In genomic region chr7:50446542-50446960, GRCh38 we compare ENCODE assay signal across 9 cellular contexts. TPM values are rescaled to one million over a fixed set of nuclear protein-coding genes. Genes with fewer than 3 reads are reported as not detected.
A peak's percentile ranks its signal among the peaks of the same experiment; 100 is the strongest.
DNase-seq lines count a peak whose midpoint lies in the region; ATAC-seq and TF ChIP-seq lines count a peak whose summit lies in the region.
"Had no signal": no experiment of that assay in that cellular context is flagged by ENCODE, and none has a peak within 500 bp of the region (broad histone marks: within the 10 kb centered on the region; RNA-seq: fewer than 3 reads in every experiment).

No MANE protein-coding gene starts in this region.

- peaks cover 51% of the 10 kb centered on the region for H3K36me3 Mint-ChIP-seq in activated CD4-positive, alpha-beta T cell treated with anti-CD3 and anti-CD28 coated beads, Interleukin-2, amount 10 ng/mL, durations not matched to agents 24 days and 14 days (ENCODE audit: low read depth)
- H3K36me3 Mint-ChIP-seq in neural progenitor cell = peaks cover 12% of the 10 kb centered on the region

- H3K9me3 ChIP-seq in Peyer's patch (no peaks in the 10 kb centered on the region), neural progenitor cell (ENCODE audit: low read depth) (no peaks in the 10 kb centered on the region)

- peaks cover 10% of the 10 kb centered on the region for H3K79me2 ChIP-seq in neural progenitor cell (ENCODE audit: low read depth)

- peak overlapping the region; percentile 34 for H3K27ac Mint-ChIP-seq in activated CD4-positive, alpha-beta T cell treated with anti-CD3 and anti-CD28 coated beads, Interleukin-2, amount 10 ng/mL, durations not matched to agents 24 days and 14 days
- H3K27ac Mint-ChIP-seq in neural progenitor cell = no peak overlapping the region

- no peak for DNase-seq in activated CD4-positive, alpha-beta T cell treated with anti-CD3 and anti-CD28 coated beads, Interleukin-2, amount 10 ng/mL, durations not matched to agents 24 days and 14 days
- DNase-seq in activated CD4-positive, alpha-beta T cell treated with anti-CD3 and anti-CD28 coated beads for 1 hour = no peak
- peak; percentile 40 to 46 for DNase-seq in activated T-cell treated with anti-CD3 and anti-CD28 coated beads, Interleukin-2, amount 50 U/mL, for 48 hours
- peak; percentile 62 for DNase-seq in retinal pigment epithelial cell (ENCODE audit: low read depth)
- DNase-seq in activated gamma-delta T cell treated with Interleukin-2 at 50 U/mL for 16 hours = no peak
- no peak for DNase-seq in Peyer's patch
- DNase-seq in neural progenitor cell (ENCODE audit: low spot score) = no peak
- DNase-seq: NCI-H1105 treated with DMSO at 0.1 percent for 48 hours had no signal

- TF ChIP-seq POLR2A in Peyer's patch (IDR thresholded peaks at IDR 0.05) = no peak

- TF ChIP-seq CTCF in retinal pigment epithelial cell (conservative IDR thresholded peaks at IDR 0.05; ENCODE audit: low read depth, low read length) (no peak), Peyer's patch (IDR thresholded peaks at IDR 0.05) (no peak), neural progenitor cell (IDR thresholded peaks at IDR 0.05) (no peak)

- no peak overlapping the region for H3K4me2 ChIP-seq in neural progenitor cell

- H3K27me3 ChIP-seq in Peyer's patch (no peaks in the 10 kb centered on the region), neural progenitor cell (no peaks in the 10 kb centered on the region)

- H3K9me3 Mint-ChIP-seq in activated CD4-positive, alpha-beta T cell treated with anti-CD3 and anti-CD28 coated beads, Interleukin-2, amount 10 ng/mL, durations not matched to agents 24 days and 14 days = no peaks in the 10 kb centered on the region
- H3K9me3 Mint-ChIP-seq in neural progenitor cell = no peaks in the 10 kb centered on the region

- H3K27me3 Mint-ChIP-seq in activated CD4-positive, alpha-beta T cell treated with anti-CD3 and anti-CD28 coated beads, Interleukin-2, amount 10 ng/mL, durations not matched to agents 24 days and 14 days = no peaks in the 10 kb centered on the region
- no peaks in the 10 kb centered on the region for H3K27me3 Mint-ChIP-seq in neural progenitor cell (ENCODE audit: insufficient read depth, low read depth)

- peaks cover 0 to 15% (median 0%) of the 10 kb centered on the region in 3 donors for H3K36me3 ChIP-seq in Peyer's patch
- H3K36me3 ChIP-seq in neural progenitor cell = peaks cover 6% of the 10 kb centered on the region

- H3K4me1 ChIP-seq in Peyer's patch = peaks cover 0 to 10% (median 4%) of the 10 kb centered on the region in 4 donors
- peaks cover 11% of the 10 kb centered on the region for H3K4me1 ChIP-seq in neural progenitor cell

- peaks cover 51% of the 10 kb centered on the region for H3K4me1 Mint-ChIP-seq in activated CD4-positive, alpha-beta T cell treated with anti-CD3 and anti-CD28 coated beads, Interleukin-2, amount 10 ng/mL, durations not matched to agents 24 days and 14 days
- H3K4me1 Mint-ChIP-seq in neural progenitor cell = peaks cover 8% of the 10 kb centered on the region

- H4K20me1 ChIP-seq in neural progenitor cell (ENCODE audit: low read depth) = peaks cover 4% of the 10 kb centered on the region

- H3K27ac ChIP-seq in Peyer's patch (no peak overlapping the region), neural progenitor cell (no peak overlapping the region)

- H2AFZ ChIP-seq in neural progenitor cell (replicated peaks) = no peak overlapping the region

- peaks cover 23% of the 10 kb centered on the region for H3F3A ChIP-seq in neural progenitor cell (ENCODE audit: low read depth)

- ATAC-seq in HG03103 (IDR thresholded peaks at IDR 0.05; ENCODE audit: low read depth, unreplicated experiment) = peak; percentile 26

- H3K9ac ChIP-seq in neural progenitor cell = no peak overlapping the region

- peak overlapping the region; percentile 10 for H3K4me3 Mint-ChIP-seq in activated CD4-positive, alpha-beta T cell treated with anti-CD3 and anti-CD28 coated beads, Interleukin-2, amount 10 ng/mL, durations not matched to agents 24 days and 14 days
- H3K4me3 Mint-ChIP-seq in neural progenitor cell = no peak overlapping the region

- intact Hi-C loops in activated CD4-positive, alpha-beta T cell treated with anti-CD3 and anti-CD28 coated beads, Interleukin-2, amount 10 ng/mL, durations not matched to agents 24 days and 14 days (cut with micrococcal nuclease) = loop anchor here (2.0 to 5.0 kb wide), 9 partner anchors 94 to 676 kb away; no protein-coding TSS in a partner anchor

- H3K4me3 ChIP-seq in retinal pigment epithelial cell (ENCODE audit: low read length) (no peak overlapping the region), Peyer's patch (no peak overlapping the region), neural progenitor cell (no peak overlapping the region)

RNA-seq across cellular contexts. Expression of gene FIGNL1, which starts 3.6 kb away (rescaled TPM):
- 44.7 and 47.4 TPM in 2 replicates for total RNA-seq in activated CD4-positive, alpha-beta T cell treated with anti-CD3 and anti-CD28 coated beads, Interleukin-2, amount 10 ng/mL, durations not matched to agents 24 days and 14 days
- total RNA-seq in Peyer's patch (10 to 100 TPM in 1 of 4 donors, 1 to 10 TPM in 3; 5.5 to 12.4 (median 5.9) TPM), neural progenitor cell (ENCODE audit: low replicate concordance) (45.0 and 69.0 TPM in 2 replicates)

Comparison
In these comparisons a context has a peak if more than half of its experiments do, and no peak if none do; other contexts are left out.
1. DNase-seq: peak in activated T-cell treated with anti-CD3 and anti-CD28 coated beads, Interleukin-2, amount 50 U/mL, for 48 hours (2 of 2) and retinal pigment epithelial cell (single experiment); none in activated CD4-positive, alpha-beta T cell treated with anti-CD3 and anti-CD28 coated beads, Interleukin-2, amount 10 ng/mL, durations not matched to agents 24 days and 14 days (single experiment), activated CD4-positive, alpha-beta T cell treated with anti-CD3 and anti-CD28 coated beads for 1 hour (single experiment), activated gamma-delta T cell treated with Interleukin-2 at 50 U/mL for 16 hours (single experiment), Peyer's patch (0 of 3) and neural progenitor cell (single experiment).